ENCODE assay signal across 1 cellular context in the genomic region with DNA sequence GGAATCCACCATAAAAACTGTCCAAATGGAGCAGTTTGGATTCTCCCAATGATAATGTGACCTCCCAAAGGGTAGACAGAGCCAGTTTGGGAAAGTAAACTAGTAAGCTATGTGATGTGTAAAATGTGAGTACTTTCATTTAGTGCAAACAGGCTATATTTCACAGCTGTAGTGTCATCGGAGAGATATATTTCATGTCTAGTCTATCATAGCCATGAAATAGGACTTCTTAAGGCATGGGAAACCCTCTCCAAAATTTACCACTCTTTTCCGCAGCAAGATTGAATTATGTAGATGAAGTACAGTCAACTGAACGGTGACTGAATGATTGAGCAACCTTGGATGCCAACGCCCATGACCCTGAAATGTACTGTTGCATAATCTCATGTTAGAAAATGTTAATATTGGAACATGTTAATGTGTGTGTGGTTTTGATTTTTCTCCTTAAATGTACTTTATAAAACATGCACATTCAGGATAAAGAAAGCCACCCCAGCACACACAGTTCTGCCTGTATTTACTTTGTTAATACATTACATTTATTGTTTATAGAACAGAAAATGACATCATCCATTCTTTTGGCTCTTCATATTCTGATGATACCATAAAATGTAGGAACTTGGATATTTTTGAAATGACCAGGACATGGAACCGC.
TF ChIP-seq lines count a peak whose summit lies in the region.

No MANE protein-coding gene starts in this region.

TF ChIP-seq in HepG2, 621 proteins besides CTCF, POLR2A, EP300 and RAD21 (continued from another document and continues in another):
- TF ChIP-seq, protein P1, sequence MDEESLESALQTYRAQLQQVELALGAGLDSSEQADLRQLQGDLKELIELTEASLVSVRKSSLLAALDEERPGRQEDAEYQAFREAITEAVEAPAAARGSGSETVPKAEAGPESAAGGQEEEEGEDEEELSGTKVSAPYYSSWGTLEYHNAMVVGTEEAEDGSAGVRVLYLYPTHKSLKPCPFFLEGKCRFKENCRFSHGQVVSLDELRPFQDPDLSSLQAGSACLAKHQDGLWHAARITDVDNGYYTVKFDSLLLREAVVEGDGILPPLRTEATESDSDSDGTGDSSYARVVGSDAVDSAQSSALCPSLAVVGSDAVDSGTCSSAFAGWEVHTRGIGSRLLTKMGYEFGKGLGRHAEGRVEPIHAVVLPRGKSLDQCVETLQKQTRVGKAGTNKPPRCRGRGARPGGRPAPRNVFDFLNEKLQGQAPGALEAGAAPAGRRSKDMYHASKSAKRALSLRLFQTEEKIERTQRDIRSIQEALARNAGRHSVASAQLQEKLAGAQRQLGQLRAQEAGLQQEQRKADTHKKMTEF (CRISPR knock-in tag; IDR thresholded peaks at IDR 0.05), result peak; percentile 36; the same call in 1 of the 2 replicates
- TF ChIP-seq, protein P2, sequence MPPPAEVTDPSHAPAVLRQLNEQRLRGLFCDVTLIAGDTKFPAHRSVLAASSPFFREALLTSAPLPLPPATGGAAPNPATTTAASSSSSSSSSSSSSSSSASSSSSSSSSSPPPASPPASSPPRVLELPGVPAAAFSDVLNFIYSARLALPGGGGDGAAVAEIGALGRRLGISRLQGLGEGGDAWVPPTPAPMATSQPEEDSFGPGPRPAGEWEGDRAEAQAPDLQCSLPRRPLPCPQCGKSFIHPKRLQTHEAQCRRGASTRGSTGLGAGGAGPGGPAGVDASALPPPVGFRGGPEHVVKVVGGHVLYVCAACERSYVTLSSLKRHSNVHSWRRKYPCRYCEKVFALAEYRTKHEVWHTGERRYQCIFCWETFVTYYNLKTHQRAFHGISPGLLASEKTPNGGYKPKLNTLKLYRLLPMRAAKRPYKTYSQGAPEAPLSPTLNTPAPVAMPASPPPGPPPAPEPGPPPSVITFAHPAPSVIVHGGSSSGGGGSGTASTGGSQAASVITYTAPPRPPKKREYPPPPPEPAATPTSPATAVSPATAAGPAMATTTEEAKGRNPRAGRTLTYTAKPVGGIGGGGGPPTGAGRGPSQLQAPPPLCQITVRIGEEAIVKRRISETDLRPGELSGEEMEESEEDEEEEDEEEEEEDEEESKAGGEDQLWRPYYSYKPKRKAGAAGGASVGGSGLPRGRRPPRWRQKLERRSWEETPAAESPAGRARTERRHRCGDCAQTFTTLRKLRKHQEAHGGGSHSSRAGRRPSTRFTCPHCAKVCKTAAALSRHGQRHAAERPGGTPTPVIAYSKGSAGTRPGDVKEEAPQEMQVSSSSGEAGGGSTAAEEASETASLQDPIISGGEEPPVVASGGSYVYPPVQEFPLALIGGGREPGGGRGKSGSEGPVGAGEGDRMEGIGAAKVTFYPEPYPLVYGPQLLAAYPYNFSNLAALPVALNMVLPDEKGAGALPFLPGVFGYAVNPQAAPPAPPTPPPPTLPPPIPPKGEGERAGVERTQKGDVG (CRISPR knock-in tag; IDR thresholded peaks at IDR 0.05; ENCODE audit: borderline replicate concordance), result no peak
- TF ChIP-seq HOXA3 (CRISPR knock-in tag; IDR thresholded peaks at IDR 0.05), result 0 out of 2 replicates have a peak, but pooled peaks have one; percentile 23
- TF ChIP-seq, protein P3, sequence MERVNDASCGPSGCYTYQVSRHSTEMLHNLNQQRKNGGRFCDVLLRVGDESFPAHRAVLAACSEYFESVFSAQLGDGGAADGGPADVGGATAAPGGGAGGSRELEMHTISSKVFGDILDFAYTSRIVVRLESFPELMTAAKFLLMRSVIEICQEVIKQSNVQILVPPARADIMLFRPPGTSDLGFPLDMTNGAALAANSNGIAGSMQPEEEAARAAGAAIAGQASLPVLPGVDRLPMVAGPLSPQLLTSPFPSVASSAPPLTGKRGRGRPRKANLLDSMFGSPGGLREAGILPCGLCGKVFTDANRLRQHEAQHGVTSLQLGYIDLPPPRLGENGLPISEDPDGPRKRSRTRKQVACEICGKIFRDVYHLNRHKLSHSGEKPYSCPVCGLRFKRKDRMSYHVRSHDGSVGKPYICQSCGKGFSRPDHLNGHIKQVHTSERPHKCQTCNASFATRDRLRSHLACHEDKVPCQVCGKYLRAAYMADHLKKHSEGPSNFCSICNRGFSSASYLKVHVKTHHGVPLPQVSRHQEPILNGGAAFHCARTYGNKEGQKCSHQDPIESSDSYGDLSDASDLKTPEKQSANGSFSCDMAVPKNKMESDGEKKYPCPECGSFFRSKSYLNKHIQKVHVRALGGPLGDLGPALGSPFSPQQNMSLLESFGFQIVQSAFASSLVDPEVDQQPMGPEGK (CRISPR knock-in tag; IDR thresholded peaks at IDR 0.05), result no peak
- TF ChIP-seq, protein P4, sequence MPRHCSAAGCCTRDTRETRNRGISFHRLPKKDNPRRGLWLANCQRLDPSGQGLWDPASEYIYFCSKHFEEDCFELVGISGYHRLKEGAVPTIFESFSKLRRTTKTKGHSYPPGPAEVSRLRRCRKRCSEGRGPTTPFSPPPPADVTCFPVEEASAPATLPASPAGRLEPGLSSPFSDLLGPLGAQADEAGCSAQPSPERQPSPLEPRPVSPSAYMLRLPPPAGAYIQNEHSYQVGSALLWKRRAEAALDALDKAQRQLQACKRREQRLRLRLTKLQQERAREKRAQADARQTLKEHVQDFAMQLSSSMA (CRISPR knock-in tag; IDR thresholded peaks at IDR 0.05), result no peak
- TF ChIP-seq, protein P5, sequence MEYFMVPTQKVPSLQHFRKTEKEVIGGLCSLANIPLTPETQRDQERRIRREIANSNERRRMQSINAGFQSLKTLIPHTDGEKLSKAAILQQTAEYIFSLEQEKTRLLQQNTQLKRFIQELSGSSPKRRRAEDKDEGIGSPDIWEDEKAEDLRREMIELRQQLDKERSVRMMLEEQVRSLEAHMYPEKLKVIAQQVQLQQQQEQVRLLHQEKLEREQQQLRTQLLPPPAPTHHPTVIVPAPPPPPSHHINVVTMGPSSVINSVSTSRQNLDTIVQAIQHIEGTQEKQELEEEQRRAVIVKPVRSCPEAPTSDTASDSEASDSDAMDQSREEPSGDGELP (IDR thresholded peaks at IDR 0.05; ENCODE audit: borderline replicate concordance, low read depth), result no peak
- no peak for TF ChIP-seq ZNF674 (CRISPR knock-in tag; IDR thresholded peaks at IDR 0.05; ENCODE audit: low read depth)
- TF ChIP-seq ZNF460 (CRISPR knock-in tag; IDR thresholded peaks at IDR 0.05; ENCODE audit: borderline replicate concordance), result no peak
- TF ChIP-seq, protein P6, sequence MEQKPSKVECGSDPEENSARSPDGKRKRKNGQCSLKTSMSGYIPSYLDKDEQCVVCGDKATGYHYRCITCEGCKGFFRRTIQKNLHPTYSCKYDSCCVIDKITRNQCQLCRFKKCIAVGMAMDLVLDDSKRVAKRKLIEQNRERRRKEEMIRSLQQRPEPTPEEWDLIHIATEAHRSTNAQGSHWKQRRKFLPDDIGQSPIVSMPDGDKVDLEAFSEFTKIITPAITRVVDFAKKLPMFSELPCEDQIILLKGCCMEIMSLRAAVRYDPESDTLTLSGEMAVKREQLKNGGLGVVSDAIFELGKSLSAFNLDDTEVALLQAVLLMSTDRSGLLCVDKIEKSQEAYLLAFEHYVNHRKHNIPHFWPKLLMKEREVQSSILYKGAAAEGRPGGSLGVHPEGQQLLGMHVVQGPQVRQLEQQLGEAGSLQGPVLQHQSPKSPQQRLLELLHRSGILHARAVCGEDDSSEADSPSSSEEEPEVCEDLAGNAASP (CRISPR knock-in tag; IDR thresholded peaks at IDR 0.05; ENCODE audit: borderline replicate concordance), result peak; percentile 66; the same call in 1 of the 2 replicates
- TF ChIP-seq ZNF33B (CRISPR knock-in tag; IDR thresholded peaks at IDR 0.05), result no peak
- TF ChIP-seq, protein P7, sequence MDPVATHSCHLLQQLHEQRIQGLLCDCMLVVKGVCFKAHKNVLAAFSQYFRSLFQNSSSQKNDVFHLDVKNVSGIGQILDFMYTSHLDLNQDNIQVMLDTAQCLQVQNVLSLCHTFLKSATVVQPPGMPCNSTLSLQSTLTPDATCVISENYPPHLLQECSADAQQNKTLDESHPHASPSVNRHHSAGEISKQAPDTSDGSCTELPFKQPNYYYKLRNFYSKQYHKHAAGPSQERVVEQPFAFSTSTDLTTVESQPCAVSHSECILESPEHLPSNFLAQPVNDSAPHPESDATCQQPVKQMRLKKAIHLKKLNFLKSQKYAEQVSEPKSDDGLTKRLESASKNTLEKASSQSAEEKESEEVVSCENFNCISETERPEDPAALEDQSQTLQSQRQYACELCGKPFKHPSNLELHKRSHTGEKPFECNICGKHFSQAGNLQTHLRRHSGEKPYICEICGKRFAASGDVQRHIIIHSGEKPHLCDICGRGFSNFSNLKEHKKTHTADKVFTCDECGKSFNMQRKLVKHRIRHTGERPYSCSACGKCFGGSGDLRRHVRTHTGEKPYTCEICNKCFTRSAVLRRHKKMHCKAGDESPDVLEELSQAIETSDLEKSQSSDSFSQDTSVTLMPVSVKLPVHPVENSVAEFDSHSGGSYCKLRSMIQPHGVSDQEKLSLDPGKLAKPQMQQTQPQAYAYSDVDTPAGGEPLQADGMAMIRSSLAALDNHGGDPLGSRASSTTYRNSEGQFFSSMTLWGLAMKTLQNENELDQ (CRISPR knock-in tag; IDR thresholded peaks at IDR 0.05; ENCODE audit: borderline replicate concordance), result no peak
- no peak for TF ChIP-seq HMGA1 (CRISPR knock-in tag; conservative IDR thresholded peaks at IDR 0.05)
- no peak for TF ChIP-seq KDM3A (CRISPR knock-in tag; IDR thresholded peaks at IDR 0.05; ENCODE audit: low read depth)
- TF ChIP-seq SATB2 (CRISPR knock-in tag; IDR thresholded peaks at IDR 0.05), result no peak
- TF ChIP-seq CREM (IDR thresholded peaks at IDR 0.05), result peak; percentile 32; the same call in 1 of the 2 replicates
- no peak for TF ChIP-seq CREM (CRISPR knock-in tag; IDR thresholded peaks at IDR 0.05)
- no peak for TF ChIP-seq ETV5 (CRISPR knock-in tag; IDR thresholded peaks at IDR 0.05; ENCODE audit: borderline replicate concordance)
- no peak for TF ChIP-seq RCOR2 (CRISPR knock-in tag; IDR thresholded peaks at IDR 0.05)
- no peak for TF ChIP-seq ZNF329 (CRISPR knock-in tag; IDR thresholded peaks at IDR 0.05; ENCODE audit: low read depth)
- TF ChIP-seq ZNF713 (CRISPR knock-in tag; IDR thresholded peaks at IDR 0.05), result no peak
- peak; percentile 84 for TF ChIP-seq ATF7 (IDR thresholded peaks at IDR 0.05)
- TF ChIP-seq ATF7 (CRISPR knock-in tag; IDR thresholded peaks at IDR 0.05), result no peak
- no peak for TF ChIP-seq KMT2A (CRISPR knock-in tag; IDR thresholded peaks at IDR 0.05)
- TF ChIP-seq CCAR2 (optimal IDR thresholded peaks at IDR 0.05; ENCODE audit: low read depth, low read length), result no peak
- TF ChIP-seq ZNF335 (CRISPR knock-in tag; IDR thresholded peaks at IDR 0.05), result no peak
- TF ChIP-seq NCOA2 (CRISPR knock-in tag; IDR thresholded peaks at IDR 0.05), result peak; percentile 75
- no peak for TF ChIP-seq HES4 (CRISPR knock-in tag; IDR thresholded peaks at IDR 0.05; ENCODE audit: borderline replicate concordance)
- TF ChIP-seq, protein P8, sequence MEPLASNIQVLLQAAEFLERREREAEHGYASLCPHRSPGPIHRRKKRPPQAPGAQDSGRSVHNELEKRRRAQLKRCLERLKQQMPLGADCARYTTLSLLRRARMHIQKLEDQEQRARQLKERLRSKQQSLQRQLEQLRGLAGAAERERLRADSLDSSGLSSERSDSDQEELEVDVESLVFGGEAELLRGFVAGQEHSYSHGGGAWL (CRISPR knock-in tag; IDR thresholded peaks at IDR 0.05), result no peak
- TF ChIP-seq ZBTB38 (CRISPR knock-in tag; IDR thresholded peaks at IDR 0.05), result no peak
- TF ChIP-seq, protein P9, sequence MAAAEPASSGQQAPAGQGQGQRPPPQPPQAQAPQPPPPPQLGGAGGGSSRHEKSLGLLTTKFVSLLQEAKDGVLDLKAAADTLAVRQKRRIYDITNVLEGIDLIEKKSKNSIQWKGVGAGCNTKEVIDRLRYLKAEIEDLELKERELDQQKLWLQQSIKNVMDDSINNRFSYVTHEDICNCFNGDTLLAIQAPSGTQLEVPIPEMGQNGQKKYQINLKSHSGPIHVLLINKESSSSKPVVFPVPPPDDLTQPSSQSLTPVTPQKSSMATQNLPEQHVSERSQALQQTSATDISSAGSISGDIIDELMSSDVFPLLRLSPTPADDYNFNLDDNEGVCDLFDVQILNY (CRISPR knock-in tag; conservative IDR thresholded peaks at IDR 0.05), result no peak
- TF ChIP-seq MEIS2 (CRISPR knock-in tag; IDR thresholded peaks at IDR 0.05), result no peak
- TF ChIP-seq HIVEP1 (CRISPR knock-in tag; IDR thresholded peaks at IDR 0.05), result no peak
- TF ChIP-seq U2AF1 (optimal IDR thresholded peaks at IDR 0.05; ENCODE audit: low read depth, low read length), result no peak
- TF ChIP-seq PLRG1 (conservative IDR thresholded peaks at IDR 0.05), result no peak
- no peak for TF ChIP-seq FOSL1 (CRISPR knock-in tag; IDR thresholded peaks at IDR 0.05; ENCODE audit: borderline replicate concordance)
- no peak for TF ChIP-seq ZFP36 (IDR thresholded peaks at IDR 0.05; ENCODE audit: borderline replicate concordance, low read depth, low read length, partially characterized antibody)
- TF ChIP-seq RFXAP (CRISPR knock-in tag; IDR thresholded peaks at IDR 0.05; ENCODE audit: borderline replicate concordance), result no peak
- no peak for TF ChIP-seq NR3C1 (CRISPR knock-in tag; IDR thresholded peaks at IDR 0.05)
- TF ChIP-seq PCBP2 (optimal IDR thresholded peaks at IDR 0.05; ENCODE audit: low read depth, low read length, poor library complexity, severe bottlenecking), result no peak
- TF ChIP-seq, protein P10, sequence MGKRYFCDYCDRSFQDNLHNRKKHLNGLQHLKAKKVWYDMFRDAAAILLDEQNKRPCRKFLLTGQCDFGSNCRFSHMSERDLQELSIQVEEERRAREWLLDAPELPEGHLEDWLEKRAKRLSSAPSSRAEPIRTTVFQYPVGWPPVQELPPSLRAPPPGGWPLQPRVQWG (CRISPR knock-in tag; IDR thresholded peaks at IDR 0.05; ENCODE audit: borderline replicate concordance, low read depth), result no peak
- TF ChIP-seq SNAPC2 (CRISPR knock-in tag; IDR thresholded peaks at IDR 0.05), result 0 out of 2 replicates have a peak, but pooled peaks have one; percentile 32
- peak; percentile 64; the same call in 1 of the 2 replicates for TF ChIP-seq FOXK1 (CRISPR knock-in tag; IDR thresholded peaks at IDR 0.05; ENCODE audit: borderline replicate concordance, low read depth)
- TF ChIP-seq, protein P11, sequence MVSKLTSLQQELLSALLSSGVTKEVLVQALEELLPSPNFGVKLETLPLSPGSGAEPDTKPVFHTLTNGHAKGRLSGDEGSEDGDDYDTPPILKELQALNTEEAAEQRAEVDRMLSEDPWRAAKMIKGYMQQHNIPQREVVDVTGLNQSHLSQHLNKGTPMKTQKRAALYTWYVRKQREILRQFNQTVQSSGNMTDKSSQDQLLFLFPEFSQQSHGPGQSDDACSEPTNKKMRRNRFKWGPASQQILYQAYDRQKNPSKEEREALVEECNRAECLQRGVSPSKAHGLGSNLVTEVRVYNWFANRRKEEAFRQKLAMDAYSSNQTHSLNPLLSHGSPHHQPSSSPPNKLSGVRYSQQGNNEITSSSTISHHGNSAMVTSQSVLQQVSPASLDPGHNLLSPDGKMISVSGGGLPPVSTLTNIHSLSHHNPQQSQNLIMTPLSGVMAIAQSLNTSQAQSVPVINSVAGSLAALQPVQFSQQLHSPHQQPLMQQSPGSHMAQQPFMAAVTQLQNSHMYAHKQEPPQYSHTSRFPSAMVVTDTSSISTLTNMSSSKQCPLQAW (CRISPR knock-in tag; IDR thresholded peaks at IDR 0.05), result no peak
- TF ChIP-seq, protein P12, sequence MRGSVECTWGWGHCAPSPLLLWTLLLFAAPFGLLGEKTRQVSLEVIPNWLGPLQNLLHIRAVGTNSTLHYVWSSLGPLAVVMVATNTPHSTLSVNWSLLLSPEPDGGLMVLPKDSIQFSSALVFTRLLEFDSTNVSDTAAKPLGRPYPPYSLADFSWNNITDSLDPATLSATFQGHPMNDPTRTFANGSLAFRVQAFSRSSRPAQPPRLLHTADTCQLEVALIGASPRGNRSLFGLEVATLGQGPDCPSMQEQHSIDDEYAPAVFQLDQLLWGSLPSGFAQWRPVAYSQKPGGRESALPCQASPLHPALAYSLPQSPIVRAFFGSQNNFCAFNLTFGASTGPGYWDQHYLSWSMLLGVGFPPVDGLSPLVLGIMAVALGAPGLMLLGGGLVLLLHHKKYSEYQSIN (CRISPR knock-in tag; IDR thresholded peaks at IDR 0.05; ENCODE audit: borderline replicate concordance), result no peak
